1 cellular context compared by ENCODE assay signal in genomic region chr19:38502410-38503143, GRCh38.
TF ChIP-seq lines count a peak whose summit lies in the region.

No MANE protein-coding gene starts in this region.

TF ChIP-seq in GM23338, 12 proteins besides CTCF, POLR2A, EP300 and RAD21 (continued from another document):
- TF ChIP-seq ZNF462 (CRISPR knock-in tag; IDR thresholded peaks at IDR 0.05) (no peak), JUNB (IDR thresholded peaks at IDR 0.05; ENCODE audit: unreplicated experiment) (no peak), STAT1 (IDR thresholded peaks at IDR 0.05; ENCODE audit: unreplicated experiment) (no peak), REST (IDR thresholded peaks at IDR 0.05; ENCODE audit: unreplicated experiment) (no peak), POLR2AphosphoS5 (IDR thresholded peaks at IDR 0.05; ENCODE audit: low read depth) (no peak), ETS1 (IDR thresholded peaks at IDR 0.05) (no peak), EZH2phosphoT487 (IDR thresholded peaks at IDR 0.05; ENCODE audit: unreplicated experiment) (no peak), NANOG (IDR thresholded peaks at IDR 0.05; ENCODE audit: borderline replicate concordance) (no peak), ZNF114 (CRISPR knock-in tag; IDR thresholded peaks at IDR 0.05) (no peak)
